ENCODE assay signal across 6 cellular contexts in the genomic region with DNA sequence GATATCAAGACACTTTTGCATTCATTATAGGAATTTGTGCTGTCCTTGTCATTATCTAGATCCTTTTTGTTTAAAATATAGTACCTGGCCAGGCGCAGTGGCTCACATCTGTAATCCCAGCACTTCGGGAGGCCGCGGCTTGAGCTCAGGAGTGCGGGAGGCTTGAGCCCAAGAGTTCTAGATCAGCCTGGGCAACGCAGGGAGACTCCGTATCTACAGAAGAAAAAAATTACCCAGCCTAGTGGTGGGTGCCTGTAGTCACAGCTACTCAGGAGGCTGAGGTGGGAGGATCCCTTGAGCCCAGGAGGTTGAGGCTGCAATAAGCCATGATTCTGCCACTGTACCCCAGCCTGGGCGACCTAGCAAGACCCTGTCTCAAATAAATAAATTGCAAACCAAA. TPM values are rescaled to one million over a fixed set of nuclear protein-coding genes. Genes with fewer than 3 reads are reported as not detected.
DNase-seq lines count a peak whose midpoint lies in the region; ATAC-seq lines count a peak whose summit lies in the region.

No MANE protein-coding gene starts in this region.

- no peaks in the 10 kb centered on the region for H3K4me1 ChIP-seq in iPS-15b (ENCODE audit: control insufficient read depth, insufficient read depth, low read length)

- no peaks in the 10 kb centered on the region for H3K27me3 Mint-ChIP-seq in T-helper 17 cell

- H3K36me3 Mint-ChIP-seq in T-helper 17 cell (ENCODE audit: low read depth): peaks cover 3% of the 10 kb centered on the region

- H3K4me3 Mint-ChIP-seq in T-helper 17 cell: peak overlapping the region; percentile 100

- H3K4me3 ChIP-seq in iPS-15b (ENCODE audit: low read depth, low read length): peak overlapping the region; percentile 90

- no peaks in the 10 kb centered on the region for H3K9me3 ChIP-seq in T-helper 17 cell (ENCODE audit: control insufficient read depth, low read length, poor library complexity, severe bottlenecking)
- no peaks in the 10 kb centered on the region for H3K9me3 ChIP-seq in iPS-15b (ENCODE audit: control insufficient read depth, insufficient read depth, low read length)

- DNase-seq in T-helper 17 cell (no peak), foreskin melanocyte (no peak)

- H3K4me1 Mint-ChIP-seq in T-helper 17 cell: peaks cover 9% of the 10 kb centered on the region

- H3K9ac ChIP-seq in iPS-15b (ENCODE audit: low read depth, low read length): no peak overlapping the region

- no peaks in the 10 kb centered on the region for H3K27me3 ChIP-seq in iPS-15b (ENCODE audit: control insufficient read depth, insufficient read depth, low read length)

- ATAC-seq in GM19035 (IDR thresholded peaks at IDR 0.05; ENCODE audit: unreplicated experiment) (peak; percentile 20), T-helper 17 cell (peak; percentile 21), HG02571 (IDR thresholded peaks at IDR 0.05; ENCODE audit: unreplicated experiment) (no peak), HG03457 (IDR thresholded peaks at IDR 0.05; ENCODE audit: unreplicated experiment) (no peak)

- H3K27ac Mint-ChIP-seq in T-helper 17 cell: peak overlapping the region; percentile 96

- H3K36me3 ChIP-seq in iPS-15b (ENCODE audit: control insufficient read depth, insufficient read depth, low read length): no peaks in the 10 kb centered on the region

RNA-seq across cellular contexts. Expression of a gene that starts 0.6 kb away (rescaled TPM):
- total RNA-seq in T-helper 17 cell: 1 to 10 TPM in 1 of 2 donors, under 1 TPM in 1; 0.35 to 1.2 TPM

RNA-seq across cellular contexts. Expression of a gene that starts 6.5 kb away (rescaled TPM):
- 10 to 100 TPM; 23.3 to 26.2 TPM for total RNA-seq in T-helper 17 cell

RNA-seq across cellular contexts. Expression of a gene that starts 44.4 kb away (rescaled TPM):
- total RNA-seq in T-helper 17 cell: not detected

RNA-seq across cellular contexts. Expression of a gene that starts 49.7 kb away (rescaled TPM):
- total RNA-seq in T-helper 17 cell: not detected

RNA-seq across cellular contexts. Expression of a gene that starts 53.1 kb away (rescaled TPM):
- 1 to 10 TPM; 5.6 to 8.6 TPM for total RNA-seq in T-helper 17 cell

Comparison
In these comparisons a context has a peak if more than half of its experiments do, and no peak if none do; other contexts are left out.
1. ATAC-seq: peak in GM19035 (single experiment) and T-helper 17 cell (single experiment); none in HG02571 (single experiment) and HG03457 (single experiment).